In the genomic region with DNA sequence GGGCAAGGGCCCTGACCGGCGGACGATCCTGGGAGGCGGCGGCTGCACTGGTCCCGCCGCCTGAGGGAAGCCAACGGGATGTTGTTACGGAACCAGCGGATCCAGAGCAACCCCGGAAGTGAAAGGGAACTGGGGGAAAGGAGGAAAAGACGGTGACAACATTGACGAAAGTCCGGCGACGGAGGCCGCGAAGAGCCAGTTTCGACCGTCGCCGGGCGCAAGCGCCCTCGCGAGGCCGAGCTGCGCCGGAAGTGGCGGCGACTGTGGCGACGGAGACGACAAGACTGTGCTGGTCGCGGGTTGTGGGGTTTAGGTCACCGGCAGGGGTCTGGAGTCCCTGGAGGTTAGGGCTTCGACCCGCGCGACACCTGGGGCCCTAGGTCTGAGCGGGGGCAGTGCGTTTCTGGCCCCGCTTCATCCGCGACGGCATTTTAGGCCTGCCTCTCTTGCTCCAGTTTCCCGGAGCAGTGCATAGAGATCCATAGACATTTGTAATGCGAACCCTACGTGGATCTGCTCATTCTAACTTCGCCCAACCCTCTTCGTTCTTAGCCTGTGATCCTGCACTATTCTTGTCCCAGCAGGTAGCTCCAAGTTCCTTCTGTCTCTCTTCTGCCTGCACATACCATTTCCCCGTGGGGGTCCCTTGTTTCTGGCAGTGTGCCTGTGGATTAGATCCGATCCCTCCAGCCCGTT, we compare ENCODE assay signal across 8 cellular contexts. TPM values are rescaled to one million over a fixed set of nuclear protein-coding genes. Genes with fewer than 3 reads are reported as not detected.
DNase-seq lines count a peak whose midpoint lies in the region; FAIRE-seq and TF ChIP-seq lines count a peak whose summit lies in the region.

A gene (minus strand): TSS at position 120 of the 696 bp plus-strand sequence. CDS start 138 bp downstream, outside the sequence.

- no peaks in the 10 kb centered on the region for H3K27me3 ChIP-seq in neuron (ENCODE audit: insufficient read depth, low read length)
- H3K27me3 ChIP-seq in subcutaneous abdominal adipose tissue (ENCODE audit: control insufficient read depth in 5 of 5, insufficient read depth in 4 of 5, low read length in 5 of 5) = no peaks in the 10 kb centered on the region

- in situ Hi-C loops in G401 (cut with HindIII; ENCODE audit: low sequenced_read_pairs) = no loop called here

- peak within 1 kb of the TSS; percentile 83 to 100 (median 98) for H3K9ac ChIP-seq in subcutaneous abdominal adipose tissue (ENCODE audit: low read length in 5 of 5)

- DNase-seq in G401 (ENCODE audit: low spot score) = peak; percentile 92
- DNase-seq in H54 (ENCODE audit: insufficient read length, low spot score) = peak; percentile 73
- peak; percentile 90 for DNase-seq in LoVo (ENCODE audit: low spot score)
- DNase-seq in SHP77 treated with DMSO at 0.1 percent for 48 hours (lab: John Stamatoyannopoulos, UW) = peak; percentile 59
- peak; percentile 65 for DNase-seq in activated gamma-delta T cell (lab: John Stamatoyannopoulos, UW)
- peak; percentile 89 for DNase-seq in foreskin melanocyte

- peak within 1 kb of the TSS; percentile 49 for H2AFZ ChIP-seq in neuron (ENCODE audit: low read depth, low read length)

- peak; percentile 75 for TF ChIP-seq POLR2A in H54 (IDR thresholded peaks at IDR 0.05; ENCODE audit: low read depth, low read length)

- H3K4me1 ChIP-seq in neuron (ENCODE audit: insufficient read depth, low read length) (peaks cover 17% of the 10 kb centered on the region), subcutaneous abdominal adipose tissue (ENCODE audit: control insufficient read depth in 5 of 5, insufficient read depth in 5 of 5, low read length in 5 of 5) (peaks cover 5 to 34% (median 29%) of the 10 kb centered on the region in 5 donors)

- H3K4me3 ChIP-seq in neuron (ENCODE audit: low read length) = peak within 1 kb of the TSS; percentile 74
- peak within 1 kb of the TSS; percentile 74 to 100 (median 93) for H3K4me3 ChIP-seq in subcutaneous abdominal adipose tissue (ENCODE audit: low read depth in 1 of 5, low read length in 5 of 5)

- FAIRE-seq in H54 (lab: Jason Lieb, UNC) = peak; percentile 38

- H3K9me3 ChIP-seq in neuron (ENCODE audit: low read length) (no peaks in the 10 kb centered on the region), subcutaneous abdominal adipose tissue (ENCODE audit: control insufficient read depth in 5 of 5, low read length in 5 of 5) (no peaks in the 10 kb centered on the region)

- peak within 1 kb of the TSS; percentile 91 for H3K27ac ChIP-seq in subcutaneous abdominal adipose tissue (ENCODE audit: low read depth, low read length)

- no peaks in the 10 kb centered on the region for H3K36me3 ChIP-seq in neuron (ENCODE audit: insufficient read depth, low read length)
- peaks cover 0 to 3% (median 0%) of the 10 kb centered on the region in 5 donors for H3K36me3 ChIP-seq in subcutaneous abdominal adipose tissue (ENCODE audit: control insufficient read depth in 5 of 5, insufficient read depth in 5 of 5, low read length in 5 of 5)

RNA-seq across cellular contexts. Expression of the gene that starts here (rescaled TPM):
- total RNA-seq in G401 (2014; rRNA removed; shearing (Covaris generic)) = 7.3 and 10.3 TPM in 2 replicates

Comparison
In these comparisons a context has a peak if more than half of its experiments do, and no peak if none do; other contexts are left out.
1. Peak in every context shown above with its lines: DNase-seq, H3K4me3 ChIP-seq and H3K27ac ChIP-seq.